ENCODE assay signal across 20 cellular contexts in the genomic region with DNA sequence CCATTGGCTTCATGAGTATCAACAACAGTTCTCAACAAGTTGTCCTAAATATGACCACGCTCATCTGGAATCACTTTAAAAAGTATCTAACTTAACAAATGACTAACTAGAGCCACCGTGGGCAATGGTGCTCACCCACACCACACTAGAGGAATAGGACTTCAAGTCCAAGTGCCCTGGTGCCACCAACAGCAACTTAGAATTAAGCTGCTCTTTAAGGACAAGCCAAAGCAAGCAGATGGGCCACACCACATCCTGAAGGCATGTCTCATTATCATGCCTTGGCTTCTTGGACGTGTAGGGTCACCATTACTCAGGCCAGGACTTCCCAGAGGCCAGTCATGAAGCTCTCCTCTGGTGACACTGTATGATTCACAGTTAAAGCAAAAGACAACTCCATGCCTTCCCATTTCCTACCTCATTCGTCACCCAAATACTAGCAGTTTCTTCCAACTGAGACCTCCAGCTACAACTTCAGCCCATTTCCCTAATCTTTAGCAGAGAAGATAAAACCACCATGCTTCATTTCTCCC. TPM values are rescaled to one million over a fixed set of nuclear protein-coding genes. Genes with fewer than 3 reads are reported as not detected.
DNase-seq lines count a peak whose midpoint lies in the region; ATAC-seq, FAIRE-seq and TF ChIP-seq lines count a peak whose summit lies in the region.
"Had no signal": no experiment of that assay in that cellular context is flagged by ENCODE, and none has a peak within 500 bp of the region (broad histone marks: within the 10 kb centered on the region; RNA-seq: fewer than 3 reads in every experiment).

No MANE protein-coding gene starts in this region.

- no peak overlapping the region for H2AK5ac ChIP-seq in mesenchymal stem cell (ENCODE audit: low read length, severe bottlenecking)

- no peak overlapping the region for H2BK120ac ChIP-seq in mesenchymal stem cell (ENCODE audit: low read depth, low read length)

- H3K9me3 Mint-ChIP-seq in activated naive CD4-positive, alpha-beta T cell treated with anti-CD3 and anti-CD28 coated beads for 36 hours, result no peaks in the 10 kb centered on the region
- H3K9me3 Mint-ChIP-seq: activated B cell treated with CpG ODN at 0.5 μM for 24 hours had no signal

- no peak overlapping the region for H3K4ac ChIP-seq in mesenchymal stem cell (ENCODE audit: low read depth in 1 of 2, low read length in 2 of 2)

- H3K14ac ChIP-seq in mesenchymal stem cell (ENCODE audit: low read length in 2 of 2), result peak overlapping the region in 1 of 2 experiments; percentile 11

- H3K23ac ChIP-seq in mesenchymal stem cell (ENCODE audit: low read length in 2 of 2), result no peak overlapping the region

- H3K27me3 Mint-ChIP-seq in activated naive CD4-positive, alpha-beta T cell treated with anti-CD3 and anti-CD28 coated beads for 36 hours (ENCODE audit: low read depth), result peaks cover 5% of the 10 kb centered on the region

- H3K18ac ChIP-seq in mesenchymal stem cell (ENCODE audit: low read depth in 1 of 2, low read length in 2 of 2), result no peak overlapping the region

- H4K91ac ChIP-seq in mesenchymal stem cell (ENCODE audit: low read length), result no peak overlapping the region

- H2BK12ac ChIP-seq in mesenchymal stem cell (ENCODE audit: low read length in 2 of 2), result no peak overlapping the region

- H2BK5ac ChIP-seq in mesenchymal stem cell (ENCODE audit: low read depth, low read length, poor library complexity, severe bottlenecking), result no peak overlapping the region

- no peaks in the 10 kb centered on the region for H3K9me3 ChIP-seq in mesenchymal stem cell (ENCODE audit: control insufficient read depth, low read length)
- H3K9me3 ChIP-seq: right atrium auricular region had no signal

- H2BK15ac ChIP-seq in mesenchymal stem cell (ENCODE audit: low read depth, poor library complexity, severe bottlenecking), result no peak overlapping the region

- no peak overlapping the region for H4K8ac ChIP-seq in mesenchymal stem cell (ENCODE audit: low read length)

- no peak overlapping the region for H3K4me2 ChIP-seq in mesenchymal stem cell (ENCODE audit: low read length, poor library complexity, severe bottlenecking)

- 54% methylated on average over 4 of the region's 4 CpGs for WGBS in mesenchymal stem cell

- H3K27ac Mint-ChIP-seq in activated naive CD4-positive, alpha-beta T cell treated with anti-CD3 and anti-CD28 coated beads for 36 hours, result no peak overlapping the region
- H3K27ac Mint-ChIP-seq: activated B cell treated with CpG ODN at 0.5 μM for 24 hours had no signal

- intact Hi-C loops in activated naive CD4-positive, alpha-beta T cell treated with anti-CD3 and anti-CD28 coated beads for 36 hours (cut with micrococcal nuclease), result no loop called here

- H3K27me3 ChIP-seq in bronchial epithelial cell (ENCODE audit: control insufficient read depth, insufficient read depth, low read length) (no peaks in the 10 kb centered on the region), mesenchymal stem cell (ENCODE audit: control insufficient read depth in 1 of 2, insufficient read depth in 1 of 2, low read length in 2 of 2) (no peaks in the 10 kb centered on the region)
- H3K27me3 ChIP-seq: right atrium auricular region had no signal

- H3K36me3 ChIP-seq in bronchial epithelial cell (ENCODE audit: control insufficient read depth, insufficient read depth, low read length) (peaks cover 3% of the 10 kb centered on the region), mesenchymal stem cell (ENCODE audit: control insufficient read depth in 1 of 2, insufficient read depth in 2 of 2, low read depth in 1 of 2, low read length in 2 of 2) (peaks cover 12 to 30% of the 10 kb centered on the region in 2 experiments)

- no peak overlapping the region for H3K9ac ChIP-seq in mesenchymal stem cell (ENCODE audit: low read length)

- no peaks in the 10 kb centered on the region for H3K4me1 ChIP-seq in mesenchymal stem cell (ENCODE audit: control insufficient read depth, insufficient read depth, low read depth, low read length)

- H3K27ac ChIP-seq in mesenchymal stem cell (ENCODE audit: low read length, poor library complexity, severe bottlenecking), result no peak overlapping the region
- H3K27ac ChIP-seq: right atrium auricular region had no signal

- CTCF ChIA-PET in activated naive CD4-positive, alpha-beta T cell treated with anti-CD3 and anti-CD28 coated beads for 36 hours (lab: Charles Lee), result interaction anchor here (0.6 kb wide), 1 partner anchor 87 kb away, joined by 3 read pairs; no protein-coding TSS in a partner anchor

- ATAC-seq in GM18907 (IDR thresholded peaks at IDR 0.05; ENCODE audit: unreplicated experiment) (no peak), HG03045 (IDR thresholded peaks at IDR 0.05; ENCODE audit: unreplicated experiment) (no peak)

- H3K4me1 Mint-ChIP-seq in activated naive CD4-positive, alpha-beta T cell treated with anti-CD3 and anti-CD28 coated beads for 36 hours (ENCODE audit: low read depth), result no peaks in the 10 kb centered on the region
- H3K4me1 Mint-ChIP-seq: activated B cell treated with CpG ODN at 0.5 μM for 24 hours had no signal

- H3K79me1 ChIP-seq in mesenchymal stem cell (replicated peaks; ENCODE audit: low read length, poor library complexity, severe bottlenecking), result no peaks in the 10 kb centered on the region

- H3K36me3 Mint-ChIP-seq in activated naive CD4-positive, alpha-beta T cell treated with anti-CD3 and anti-CD28 coated beads for 36 hours (ENCODE audit: low read depth), result peaks cover 23% of the 10 kb centered on the region

- no peak overlapping the region for H2AFZ ChIP-seq in mesenchymal stem cell (ENCODE audit: low read depth, low read length)

- no peak overlapping the region for H3K4me3 ChIP-seq in bronchial epithelial cell (ENCODE audit: low read depth, low read length)
- no peak overlapping the region for H3K4me3 ChIP-seq in mesenchymal stem cell (ENCODE audit: insufficient read depth in 1 of 2, low read depth in 1 of 2, low read length in 2 of 2)
- H3K4me3 ChIP-seq: right atrium auricular region had no signal

- FAIRE-seq in bronchial epithelial cell (lab: Jason Lieb, UNC), result peak; percentile 36
- FAIRE-seq: GM18507 had no signal

- TF ChIP-seq CTCF in bronchial epithelial cell (IDR thresholded peaks at IDR 0.05; ENCODE audit: insufficient read depth, low read length, severe bottlenecking), result no peak

- no peak overlapping the region for H3K4me3 Mint-ChIP-seq in activated naive CD4-positive, alpha-beta T cell treated with anti-CD3 and anti-CD28 coated beads for 36 hours
- H3K4me3 Mint-ChIP-seq: activated B cell treated with CpG ODN at 0.5 μM for 24 hours had no signal

- DNase-seq in AG20443 (ENCODE audit: low spot score), result peak; percentile 81
- peak; percentile 4 for DNase-seq in HS-27A (ENCODE audit: low read depth)
- DNase-seq in bronchial epithelial cell (ENCODE audit: low read depth), result peak; percentile 79
- DNase-seq in mesenchymal stem cell, result peak; percentile 36
- DNase-seq in hypothalamus (lab: John Stamatoyannopoulos, UW), result no peak
- no peak for DNase-seq in activated naive CD4-positive, alpha-beta T cell treated with anti-CD3 and anti-CD28 coated beads for 36 hours
- DNase-seq: activated B cell treated with CpG ODN at 0.5 μM for 24 hours; activated CD8-positive, alpha-beta memory T cell treated with anti-CD3 and anti-CD28 coated beads for 24 hours; AML-193; cerebellar nuclear complex; KG1; kidney glomerular epithelial cell; midbrain; NCI-H1417; stimulated activated CD4-positive, alpha-beta T cell treated with anti-CD3 and anti-CD28 coated beads, Interleukin-1b, Interleukin-23, amount 100 ng/mL, for 48 hours; T-helper 1 cell had no signal

RNA-seq across cellular contexts. Expression of a gene that starts 9.4 kb away (rescaled TPM):
- total RNA-seq in bronchial epithelial cell, result 0.13 TPM in 1 of 2 replicates, not detected in the other
- polyA plus RNA-seq in mesenchymal stem cell (2013, experiment 1 of 2), result not detected
- 0.01 TPM for polyA plus RNA-seq in mesenchymal stem cell (2013, experiment 2 of 2)
- not detected for total RNA-seq in activated naive CD4-positive, alpha-beta T cell treated with anti-CD3 and anti-CD28 coated beads for 36 hours
- total RNA-seq: activated B cell treated with CpG ODN at 0.5 μM for 24 hours had no signal

RNA-seq across cellular contexts. Expression of a gene that starts 46.8 kb away (rescaled TPM):
- total RNA-seq in bronchial epithelial cell, result 17.7 and 19.0 TPM in 2 replicates
- 19.7 TPM for polyA plus RNA-seq in mesenchymal stem cell (2013, experiment 1 of 2)
- 20.0 TPM for polyA plus RNA-seq in mesenchymal stem cell (2013, experiment 2 of 2)
- 10 to 100 TPM; 60.9 to 61.5 TPM for total RNA-seq in activated naive CD4-positive, alpha-beta T cell treated with anti-CD3 and anti-CD28 coated beads for 36 hours

Comparison
In these comparisons a context has a peak if more than half of its experiments do, and no peak if none do; other contexts are left out.
1. DNase-seq: peak in AG20443 (single experiment), HS-27A (single experiment), bronchial epithelial cell (single experiment) and mesenchymal stem cell (single experiment); none in hypothalamus (0 of 51) and activated naive CD4-positive, alpha-beta T cell treated with anti-CD3 and anti-CD28 coated beads for 36 hours (single experiment).